ENCODE assay signal across 11 cellular contexts in genomic region chr5:139639619-139640431, GRCh38. TPM values are rescaled to one million over a fixed set of nuclear protein-coding genes. Genes with fewer than 3 reads are reported as not detected.
A peak's percentile ranks its signal among the peaks of the same experiment; 100 is the strongest.
DNase-seq lines count a peak whose midpoint lies in the region; ATAC-seq and TF ChIP-seq lines count a peak whose summit lies in the region.
"Had no signal": no experiment of that assay in that cellular context is flagged by ENCODE, and none has a peak within 500 bp of the region (broad histone marks: within the 10 kb centered on the region; RNA-seq: fewer than 3 reads in every experiment).

No MANE protein-coding gene starts in this region.

- H3K9me3 ChIP-seq in ascending aorta, result no peaks in the 10 kb centered on the region
- H3K9me3 ChIP-seq: left lung had no signal

- no peaks in the 10 kb centered on the region for H3K36me3 ChIP-seq in ascending aorta
- H3K36me3 ChIP-seq: left lung had no signal

- H3K4me3 ChIP-seq in epithelial cell of esophagus (ENCODE audit: low read length) (no peak overlapping the region), ascending aorta (no peak overlapping the region)
- H3K4me3 ChIP-seq: left lung had no signal

- peaks cover 10 to 31% of the 10 kb centered on the region in 2 donors for H3K4me1 ChIP-seq in ascending aorta

- H3K27me3 ChIP-seq in ascending aorta, result no peaks in the 10 kb centered on the region

- no peak overlapping the region for H3K27ac ChIP-seq in ascending aorta
- H3K27ac ChIP-seq: 22Rv1 had no signal

- no peak for ATAC-seq in GM18873 (IDR thresholded peaks at IDR 0.05; ENCODE audit: low FRiP score, unreplicated experiment)
- ATAC-seq: left lung had no signal

- intact Hi-C loops in ascending aorta (cut with DNase I), result loop anchor here (5.0 kb wide), 1 partner anchor 207 kb away; no protein-coding TSS in a partner anchor

- TF ChIP-seq CTCF in epithelial cell of esophagus (IDR thresholded peaks at IDR 0.05; ENCODE audit: insufficient read depth, low read depth, low read length, missing control alignments) (no peak), ascending aorta (IDR thresholded peaks at IDR 0.05) (no peak)

- DNase-seq in DMS53 (lab: John Stamatoyannopoulos, UW) (peak; percentile 60), DMS53 treated with DMSO at 0.1 percent for 48 hours (lab: John Stamatoyannopoulos, UW; ENCODE audit: unreplicated experiment) (no peak), NCI-H446 treated with DMSO at 0.1 percent for 48 hours (lab: John Stamatoyannopoulos, UW) (peak; percentile 11), epithelial cell of esophagus (ENCODE audit: low read depth) (peak; percentile 40), renal cortical epithelial cell (ENCODE audit: low read depth) (peak; percentile 59), ascending aorta (ENCODE audit: low spot score in 2 of 2) (no peak), inferior parietal cortex (ENCODE audit: extremely low spot score) (no peak)
- DNase-seq: NCI-H526 had no signal

RNA-seq across cellular contexts. Expression of gene CXXC5, which starts 8.3 kb away (rescaled TPM):
- total RNA-seq in renal cortical epithelial cell (187 and 252 TPM in 2 replicates), ascending aorta (41.9 TPM)

Comparison
In these comparisons a context has a peak if more than half of its experiments do, and no peak if none do; other contexts are left out.
1. DNase-seq: peak in DMS53 (single experiment), NCI-H446 treated with DMSO at 0.1 percent for 48 hours (single experiment), epithelial cell of esophagus (single experiment) and renal cortical epithelial cell (single experiment); none in DMS53 treated with DMSO at 0.1 percent for 48 hours (single experiment), ascending aorta (0 of 2) and inferior parietal cortex (single experiment).